Comparison of ENCODE assay signal across 13 cellular contexts in the genomic region with DNA sequence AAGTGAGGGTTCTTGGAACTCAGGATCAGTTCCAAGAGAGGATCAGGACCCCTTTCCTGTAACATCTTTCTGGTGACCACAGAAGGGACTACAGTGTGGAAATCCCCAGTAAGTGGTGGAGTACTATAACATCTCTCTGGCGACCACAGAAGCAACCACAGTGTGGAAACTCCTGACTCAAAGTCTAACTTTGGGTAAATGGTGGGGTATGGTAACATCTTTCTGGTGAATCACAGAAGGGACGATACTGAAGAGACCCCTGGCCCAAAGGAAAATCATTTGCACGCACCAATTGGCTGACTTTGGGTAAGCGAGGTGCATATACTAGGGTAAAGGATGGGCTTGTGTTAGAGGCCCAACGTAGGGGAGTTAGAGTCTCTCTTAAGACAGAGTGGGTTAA. TPM values are rescaled to one million over a fixed set of nuclear protein-coding genes. Genes with fewer than 3 reads are reported as not detected.
DNase-seq lines count a peak whose midpoint lies in the region; ATAC-seq and TF ChIP-seq lines count a peak whose summit lies in the region.
"Had no signal": no experiment of that assay in that cellular context is flagged by ENCODE, and none has a peak within 500 bp of the region (broad histone marks: within the 10 kb centered on the region; RNA-seq: fewer than 3 reads in every experiment).

No MANE protein-coding gene starts in this region.

- H3K27me3 ChIP-seq in right atrium auricular region = no peaks in the 10 kb centered on the region
- H3K27me3 ChIP-seq: neutrophil had no signal

- no peak overlapping the region for H3K4me3 ChIP-seq in right atrium auricular region

- no peaks in the 10 kb centered on the region for H3K4me1 ChIP-seq in right atrium auricular region

- no peaks in the 10 kb centered on the region for H3K36me3 Mint-ChIP-seq in T-helper 2 cell treated with Interferon-gamma antibody and Interleukin-4, amounts not matched to agents 5 μg/mL and 100 μg/mL, for 36 hours (ENCODE audit: low read depth)

- no peaks in the 10 kb centered on the region for H3K4me1 Mint-ChIP-seq in T-helper 2 cell treated with Interferon-gamma antibody and Interleukin-4, amounts not matched to agents 5 μg/mL and 100 μg/mL, for 36 hours (ENCODE audit: low read depth)

- ATAC-seq in GM18505 (IDR thresholded peaks at IDR 0.05; ENCODE audit: unreplicated experiment) (peak; percentile 83), GM19397 (IDR thresholded peaks at IDR 0.05; ENCODE audit: unreplicated experiment) (peak; percentile 92), HG03039 (IDR thresholded peaks at IDR 0.05; ENCODE audit: unreplicated experiment) (peak; percentile 93)

- H3K9me3 Mint-ChIP-seq in T-helper 2 cell treated with Interferon-gamma antibody and Interleukin-4, amounts not matched to agents 5 μg/mL and 100 μg/mL, for 36 hours = peaks cover 5% of the 10 kb centered on the region

- no peaks in the 10 kb centered on the region for H3K27me3 Mint-ChIP-seq in T-helper 2 cell treated with Interferon-gamma antibody and Interleukin-4, amounts not matched to agents 5 μg/mL and 100 μg/mL, for 36 hours (ENCODE audit: low read depth)
- H3K27me3 Mint-ChIP-seq: activated naive CD8-positive, alpha-beta T cell had no signal

- H3K27ac Mint-ChIP-seq in T-helper 2 cell treated with Interferon-gamma antibody and Interleukin-4, amounts not matched to agents 5 μg/mL and 100 μg/mL, for 36 hours = no peak overlapping the region
- H3K27ac Mint-ChIP-seq: activated naive CD8-positive, alpha-beta T cell had no signal

- H3K27ac ChIP-seq in right atrium auricular region = no peak overlapping the region
- H3K27ac ChIP-seq: neutrophil had no signal

- TF ChIP-seq POLR2A in GM18505 (IDR thresholded peaks at IDR 0.05; ENCODE audit: borderline replicate concordance, extremely low read depth, insufficient read depth, insufficient read length) = no peak

- no peaks in the 10 kb centered on the region for H3K36me3 ChIP-seq in right atrium auricular region
- H3K36me3 ChIP-seq: neutrophil had no signal

- peak; percentile 9 for DNase-seq in T-helper 2 cell treated with Interferon-gamma antibody and Interleukin-4, amounts not matched to agents 5 μg/mL and 100 μg/mL, for 36 hours (ENCODE audit: low spot score)
- DNase-seq in right atrium auricular region (ENCODE audit: low spot score) (no peak), superior temporal gyrus (ENCODE audit: extremely low spot score) (no peak)
- no peak for DNase-seq in activated effector memory CD4-positive, alpha-beta T cell treated with Interleukin-2 at 50 U/mL for 16 hours
- no peak for DNase-seq in stimulated activated naive CD4-positive, alpha-beta T cell treated with Interleukin-2 at 50 U/mL for 16 hours (lab: John Stamatoyannopoulos, UW)
- DNase-seq: Calu3, KG1, NCI-H526 had no signal

- no peak overlapping the region for H3K4me3 Mint-ChIP-seq in T-helper 2 cell treated with Interferon-gamma antibody and Interleukin-4, amounts not matched to agents 5 μg/mL and 100 μg/mL, for 36 hours
- H3K4me3 Mint-ChIP-seq: activated naive CD8-positive, alpha-beta T cell had no signal

- TF ChIP-seq CTCF in right atrium auricular region (IDR thresholded peaks at IDR 0.05) = no peak

- H3K9me3 ChIP-seq in right atrium auricular region = peaks cover 0 to 9% of the 10 kb centered on the region in 2 donors
- H3K9me3 ChIP-seq: neutrophil had no signal

RNA-seq across cellular contexts. Expression of gene GULP1, which starts 56.3 kb away (rescaled TPM):
- total RNA-seq in right atrium auricular region = 10 to 100 TPM in 1 of 2 donors, 1 to 10 TPM in 1; 7.5 to 10.5 TPM
